9 cellular contexts compared by ENCODE assay signal in the genomic region with DNA sequence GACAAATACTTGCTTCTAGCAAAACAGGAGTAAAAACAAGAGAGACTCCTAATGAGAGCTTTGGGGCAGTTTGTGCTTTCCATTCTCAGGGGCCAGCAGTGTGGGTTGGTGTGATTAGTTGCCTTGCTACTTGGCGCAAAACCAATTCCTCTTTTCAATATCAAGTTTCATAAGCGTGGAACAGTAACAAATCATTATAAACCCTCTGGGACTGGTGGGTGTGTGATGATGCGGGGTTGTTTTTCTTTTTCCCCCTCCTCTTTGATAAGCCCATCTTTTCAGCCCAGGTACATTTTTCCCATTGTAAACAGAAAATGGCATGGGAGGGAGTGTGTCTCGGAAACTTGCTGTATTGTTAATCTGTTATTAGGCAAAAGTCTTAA.
A peak's percentile ranks its signal among the peaks of the same experiment; 100 is the strongest.
DNase-seq lines count a peak whose midpoint lies in the region; ATAC-seq and TF ChIP-seq lines count a peak whose summit lies in the region.
"Had no signal": no experiment of that assay in that cellular context is flagged by ENCODE, and none has a peak within 500 bp of the region (broad histone marks: within the 10 kb centered on the region; RNA-seq: fewer than 3 reads in every experiment).

No MANE protein-coding gene starts in this region.

- H3K4me1 Mint-ChIP-seq in naive B cell = peaks cover 23 to 33% (median 28%) of the 10 kb centered on the region in 3 donors

- ATAC-seq in naive B cell (ENCODE audit: low read depth in 2 of 2) = peak; percentile 43 to 67
- ATAC-seq in HG03469 (IDR thresholded peaks at IDR 0.05; ENCODE audit: unreplicated experiment) = no peak
- no peak for ATAC-seq in left lobe of liver

- TF ChIP-seq CTCF in NB4 (IDR thresholded peaks at IDR 0.05; ENCODE audit: low read depth, low read length) (no peak), astrocyte of the cerebellum (IDR thresholded peaks at IDR 0.05; ENCODE audit: low read depth, low read length, missing control alignments) (no peak)

- peak overlapping the region in 5 of 6 donors; percentile 29 to 83 (median 69) for H3K27ac Mint-ChIP-seq in naive B cell

- no peak overlapping the region for H3K4me3 ChIP-seq in NB4 (ENCODE audit: low read depth, low read length)
- no peak overlapping the region for H3K4me3 ChIP-seq in astrocyte of the cerebellum (ENCODE audit: low read depth, low read length)

- DNase-seq in CD1c-positive myeloid dendritic cell (ENCODE audit: extremely low spot score) (peak; percentile 63), NB4 (ENCODE audit: low read depth) (peak; percentile 45), astrocyte of the cerebellum (ENCODE audit: low read depth) (peak; percentile 33), naive B cell (no peak), left lobe of liver (ENCODE audit: low spot score) (no peak), NCI-H510A (lab: John Stamatoyannopoulos, UW) (no peak), GM19240 (ENCODE audit: insufficient read length, low spot score) (no peak)
- DNase-seq: activated CD8-positive, alpha-beta memory T cell treated with anti-CD3 and anti-CD28 coated beads for 24 hours had no signal

- H3K4me3 Mint-ChIP-seq in naive B cell = peak overlapping the region in 1 of 8 donors; percentile 29

- no peaks in the 10 kb centered on the region for H3K9me3 Mint-ChIP-seq in naive B cell

- peaks cover 0 to 3% of the 10 kb centered on the region in 2 donors for H3K36me3 Mint-ChIP-seq in naive B cell

- no peak for TF ChIP-seq POLR2A in NB4 (IDR thresholded peaks at IDR 0.05; ENCODE audit: extremely low read depth, insufficient read length)

- in situ Hi-C loops in astrocyte of the cerebellum (cut with HindIII; ENCODE audit: low sequenced_read_pairs) = no loop called here

- H3K27me3 Mint-ChIP-seq in naive B cell = no peaks in the 10 kb centered on the region

Comparison
In these comparisons a context has a peak if more than half of its experiments do, and no peak if none do; other contexts are left out.
1. DNase-seq: peak in CD1c-positive myeloid dendritic cell (single experiment), NB4 (single experiment) and astrocyte of the cerebellum (single experiment); none in naive B cell (single experiment), left lobe of liver (single experiment), NCI-H510A (single experiment) and GM19240 (single experiment).
2. ATAC-seq: peak in naive B cell (2 of 2); none in HG03469 (single experiment) and left lobe of liver (single experiment).